7 cellular contexts compared by ENCODE assay signal in genomic region chr3:32018723-32019564, GRCh38. TPM values are rescaled to one million over a fixed set of nuclear protein-coding genes. Genes with fewer than 3 reads are reported as not detected.
DNase-seq lines count a peak whose midpoint lies in the region; ATAC-seq and TF ChIP-seq lines count a peak whose summit lies in the region.

No MANE protein-coding gene starts in this region.

- H3K4me1 ChIP-seq in Peyer's patch = no peaks in the 10 kb centered on the region

- H3K27ac Mint-ChIP-seq in naive B cell = peak overlapping the region in 2 of 6 donors; percentile 4 to 61

- no peak overlapping the region for H3K27ac ChIP-seq in Peyer's patch

- no peaks in the 10 kb centered on the region for H3K9me3 ChIP-seq in Peyer's patch

- no peak for TF ChIP-seq POLR2A in Peyer's patch (IDR thresholded peaks at IDR 0.05)

- DNase-seq in GDM1 (lab: John Stamatoyannopoulos, UW) (peak; percentile 33), Peyer's patch (no peak), epithelial cell of proximal tubule (ENCODE audit: low read depth) (no peak), naive B cell (peak; percentile 15), posterior cingulate gyrus (no peak)
- DNase-seq in stimulated activated naive CD4-positive, alpha-beta T cell treated with Interleukin-2 at 50 U/mL for 16 hours (lab: John Stamatoyannopoulos, UW) = no peak

- H3K9me3 Mint-ChIP-seq in naive B cell = peaks cover 0 to 8% (median 2%) of the 10 kb centered on the region in 7 donors

- H3K4me3 ChIP-seq in Peyer's patch (no peak overlapping the region), epithelial cell of proximal tubule (ENCODE audit: low read depth, low read length) (no peak overlapping the region)

- H3K36me3 ChIP-seq in Peyer's patch = no peaks in the 10 kb centered on the region

- H3K4me3 Mint-ChIP-seq in naive B cell = peak overlapping the region in 2 of 8 donors; percentile 48 to 79

- H3K27me3 ChIP-seq in Peyer's patch = no peaks in the 10 kb centered on the region

- intact Hi-C loops in posterior cingulate gyrus (cut with DNase I) = loop anchor here (2.0 kb wide), 1 partner anchor 126 kb away; no protein-coding TSS in a partner anchor

- H3K4me1 Mint-ChIP-seq in naive B cell = peaks cover 3 to 16% (median 15%) of the 10 kb centered on the region in 3 donors

- H3K36me3 Mint-ChIP-seq in naive B cell = no peaks in the 10 kb centered on the region

- ATAC-seq in HG03378 (IDR thresholded peaks at IDR 0.05; ENCODE audit: unreplicated experiment) (peak; percentile 66), naive B cell (ENCODE audit: low read depth in 2 of 2) (peak in 1 of 2 donors; percentile 47)

- TF ChIP-seq CTCF in Peyer's patch (IDR thresholded peaks at IDR 0.05) (peak; percentile 59 to 93 (median 88)), epithelial cell of proximal tubule (conservative IDR thresholded peaks at IDR 0.05; ENCODE audit: low read depth, low read length) (peak; percentile 75)

- no peaks in the 10 kb centered on the region for H3K27me3 Mint-ChIP-seq in naive B cell

RNA-seq across cellular contexts. Expression of gene ZNF860, which starts 37.4 kb away (rescaled TPM):
- total RNA-seq in Peyer's patch (10 to 100 TPM in 1 of 4 donors, under 1 TPM in 1, not detected in 2; 0.80 to 10.7 TPM), epithelial cell of proximal tubule (0.29 and 3.2 TPM in 2 replicates)
- 10 to 100 TPM in 5 of 6 donors, 1 to 10 TPM in 1; 9.1 to 32.2 (median 12.2) TPM for polyA plus RNA-seq in naive B cell (ENCODE audit: low read depth in 6 of 6)

RNA-seq across cellular contexts. Expression of gene OSBPL10, which starts 37.9 kb away (rescaled TPM):
- total RNA-seq in Peyer's patch = 100 to 1,000 TPM in 1 of 4 donors, 10 to 100 TPM in 3; 18.5 to 128 (median 60.5) TPM
- 17.5 and 33.6 TPM in 2 replicates for total RNA-seq in epithelial cell of proximal tubule
- 10 to 100 TPM; 28.7 to 65.6 (median 40.0) TPM for polyA plus RNA-seq in naive B cell (ENCODE audit: low read depth in 6 of 6)

Comparison
In these comparisons a context has a peak if more than half of its experiments do, and no peak if none do; other contexts are left out.
1. DNase-seq: peak in GDM1 (single experiment) and naive B cell (single experiment); none in Peyer's patch (0 of 3), epithelial cell of proximal tubule (single experiment), stimulated activated naive CD4-positive, alpha-beta T cell treated with Interleukin-2 at 50 U/mL for 16 hours (single experiment) and posterior cingulate gyrus (0 of 10).